ENCODE assay signal across 8 cellular contexts in the genomic region with DNA sequence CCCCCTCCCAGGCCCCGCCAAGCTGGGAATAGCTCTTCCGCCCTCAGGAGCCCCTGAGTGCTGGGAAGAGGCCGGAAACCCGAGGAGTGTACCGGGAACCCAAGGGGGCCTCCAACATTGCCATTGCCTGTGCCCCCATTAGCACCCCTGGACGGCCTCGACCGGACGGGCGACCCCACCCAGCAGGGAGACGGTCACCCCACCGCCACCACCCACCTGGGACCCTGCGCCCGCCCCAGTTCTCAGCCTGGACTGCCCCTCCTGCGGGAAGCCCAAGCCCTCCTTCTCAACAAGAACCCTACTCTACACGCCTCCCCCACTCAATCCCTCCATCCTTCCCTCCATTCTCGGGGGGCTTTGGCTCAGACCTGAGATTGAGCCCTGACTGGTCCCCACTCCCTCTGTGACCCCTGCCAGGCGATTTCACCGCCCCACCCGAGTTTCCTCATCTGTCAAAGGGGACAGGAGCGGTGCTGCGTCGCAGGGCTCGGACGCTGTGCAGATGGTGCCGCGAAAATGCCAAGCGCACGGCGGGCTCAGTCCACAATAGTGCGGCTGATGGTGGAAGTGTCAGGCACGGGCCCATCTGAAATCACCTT. TPM values are rescaled to one million over a fixed set of nuclear protein-coding genes. Genes with fewer than 3 reads are reported as not detected.
DNase-seq lines count a peak whose midpoint lies in the region; ATAC-seq, FAIRE-seq and TF ChIP-seq lines count a peak whose summit lies in the region.

No MANE protein-coding gene starts in this region.

- H3K4me3 ChIP-seq in HL-60 (replicated peaks; ENCODE audit: insufficient read depth, low read length) (peak overlapping the region; percentile 69), bronchial epithelial cell (ENCODE audit: low read depth, low read length) (peak overlapping the region; percentile 51), mucosa of rectum (ENCODE audit: low read length in 2 of 2) (peak overlapping the region; percentile 74 to 89)

- peaks cover 2% of the 10 kb centered on the region for H3K36me3 ChIP-seq in bronchial epithelial cell (ENCODE audit: control insufficient read depth, insufficient read depth, low read length)
- no peaks in the 10 kb centered on the region for H3K36me3 ChIP-seq in mucosa of rectum (ENCODE audit: control insufficient read depth in 2 of 2, insufficient read depth in 2 of 2, low read length in 2 of 2)

- H3K4me1 ChIP-seq in mucosa of rectum (ENCODE audit: control insufficient read depth in 2 of 2, insufficient read depth in 2 of 2, low read length in 2 of 2) = peaks cover 44 to 48% of the 10 kb centered on the region in 2 donors

- H3K27ac ChIP-seq in 22Rv1 (peak overlapping the region; percentile 80; the same call in 1 of the 2 replicates), HL-60 (replicated peaks) (no peak overlapping the region), mucosa of rectum (ENCODE audit: low read depth in 2 of 2, low read length in 2 of 2) (peak overlapping the region; percentile 84 to 92)

- no peaks in the 10 kb centered on the region for H3K27me3 ChIP-seq in HL-60 (ENCODE audit: insufficient read depth, poor library complexity, severe bottlenecking)
- H3K27me3 ChIP-seq in bronchial epithelial cell (ENCODE audit: control insufficient read depth, insufficient read depth, low read length) = no peaks in the 10 kb centered on the region
- no peaks in the 10 kb centered on the region for H3K27me3 ChIP-seq in mucosa of rectum (ENCODE audit: control insufficient read depth in 2 of 2, insufficient read depth in 2 of 2, low read length in 2 of 2)

- no peak for FAIRE-seq in bronchial epithelial cell (lab: Jason Lieb, UNC)
- no peak for FAIRE-seq in urothelium cell line (lab: Jason Lieb, UNC)

- DNase-seq in HL-60 (ENCODE audit: low read depth in 1 of 2, low spot score in 1 of 2) = no peak
- no peak for DNase-seq in bronchial epithelial cell (ENCODE audit: low read depth)
- no peak for DNase-seq in urothelium cell line (ENCODE audit: low spot score)

- no peaks in the 10 kb centered on the region for H3K9me3 ChIP-seq in mucosa of rectum (ENCODE audit: control insufficient read depth in 2 of 2, low read length in 2 of 2)

- TF ChIP-seq CTCF in 22Rv1 (IDR thresholded peaks at IDR 0.05) = no peak
- TF ChIP-seq CTCF in HL-60 (IDR thresholded peaks at IDR 0.05; ENCODE audit: insufficient read depth, low read length) = no peak
- TF ChIP-seq CTCF in bronchial epithelial cell (IDR thresholded peaks at IDR 0.05; ENCODE audit: insufficient read depth, low read length, severe bottlenecking) = no peak

- ATAC-seq in HG03159 (IDR thresholded peaks at IDR 0.05; ENCODE audit: unreplicated experiment) (no peak), GM18867 (IDR thresholded peaks at IDR 0.05; ENCODE audit: unreplicated experiment) (no peak), HG02798 (IDR thresholded peaks at IDR 0.05; ENCODE audit: poor library complexity, unreplicated experiment) (no peak)

- H3K9ac ChIP-seq in mucosa of rectum (ENCODE audit: low read depth in 1 of 2, low read length in 2 of 2) = peak overlapping the region; percentile 74 to 84

RNA-seq across cellular contexts. Expression of gene CARHSP1, which starts 1.8 kb away (rescaled TPM):
- total RNA-seq in bronchial epithelial cell = 63.7 and 96.3 TPM in 2 replicates

RNA-seq across cellular contexts. Expression of gene LITAFD, which starts 15.2 kb away (rescaled TPM):
- total RNA-seq in bronchial epithelial cell = not detected in 2 replicates
